14 cellular contexts compared by ENCODE assay signal in genomic region chr17:20500346-20500745, GRCh38. TPM values are rescaled to one million over a fixed set of nuclear protein-coding genes. Genes with fewer than 3 reads are reported as not detected.
"Had no signal": no experiment of that assay in that cellular context is flagged by ENCODE, and none has a peak within 500 bp of the region (broad histone marks: within the 10 kb centered on the region; RNA-seq: fewer than 3 reads in every experiment).

No MANE protein-coding gene starts in this region.

RNA-seq across cellular contexts. Expression of gene LGALS9B, which starts 33.0 kb away (rescaled TPM):
- total RNA-seq: activated naive CD4-positive, alpha-beta T cell treated with anti-CD3 and anti-CD28 coated beads for 36 hours; activated naive CD4-positive, alpha-beta T cell treated with anti-CD3 and anti-CD28 coated beads, Interleukin-2, amount 50 U/mL, for 72 hours; activated naive CD8-positive, alpha-beta T cell treated with anti-CD3 and anti-CD28 coated beads for 36 hours; activated T-cell treated with anti-CD3 and anti-CD28 coated beads, Interleukin-2, amount 50 U/mL, for 4 hours; activated T-cell treated with anti-CD3 and anti-CD28 coated beads, Interleukin-2, amount 50 U/mL, for 72 hours; activated T-helper 1 cell treated with anti-CD3 and anti-CD28 coated beads, Interleukin-12 subunit alpha, Interleukin-12 subunit beta, Interleukin-2, Interleukin-4 antibody, amounts not matched to agents 30 ng/mL and 10 ng/mL and 1 ng/mL, durations not matched to agents 14 hours and 24 hours and 36 hours; activated T-helper 17 cell treated with anti-CD3 and anti-CD28 coated beads, Interleukin-2, amount 50 U/mL, for 72 hours; activated T-helper 2 cell treated with anti-CD3 and anti-CD28 coated beads, Interferon-gamma antibody, Interleukin-2, Interleukin-4, amounts not matched to agents 10 μg/mL and 5 μg/mL and 100 μg/mL, durations not matched to agents 14 hours and 24 hours and 36 hours; adrenal gland; ascending aorta; astrocyte; body of pancreas; cardiac muscle cell; cardiac septum had no signal
- polyA plus RNA-seq: cardiac muscle cell had no signal
